Comparison of ENCODE assay signal across 19 cellular contexts in genomic region chr9:83800236-83801033, GRCh38. TPM values are rescaled to one million over a fixed set of nuclear protein-coding genes. Genes with fewer than 3 reads are reported as not detected.
A peak's percentile ranks its signal among the peaks of the same experiment; 100 is the strongest.
DNase-seq lines count a peak whose midpoint lies in the region; ATAC-seq, FAIRE-seq and TF ChIP-seq lines count a peak whose summit lies in the region.
"Had no signal": no experiment of that assay in that cellular context is flagged by ENCODE, and none has a peak within 500 bp of the region (broad histone marks: within the 10 kb centered on the region; RNA-seq: fewer than 3 reads in every experiment).

No MANE protein-coding gene starts in this region.

- no peak overlapping the region for H2BK120ac ChIP-seq in trophoblast cell (ENCODE audit: insufficient read depth, low read length, poor library complexity)

- ATAC-seq in HG03159 (IDR thresholded peaks at IDR 0.05; ENCODE audit: unreplicated experiment) = no peak
- ATAC-seq: A549 had no signal

- H3K4me1 ChIP-seq in OCI-LY7 (ENCODE audit: insufficient read depth, low read length, poor library complexity, severe bottlenecking) = peaks cover 9% of the 10 kb centered on the region
- no peaks in the 10 kb centered on the region for H3K4me1 ChIP-seq in trophoblast cell (ENCODE audit: control insufficient read depth in 1 of 2, insufficient read depth in 2 of 2, low read length in 2 of 2)

- H3K79me1 ChIP-seq in trophoblast cell (ENCODE audit: low read length) = no peaks in the 10 kb centered on the region

- no peak overlapping the region for H3K4ac ChIP-seq in trophoblast cell (ENCODE audit: low read depth, low read length)

- H4K91ac ChIP-seq in trophoblast cell (ENCODE audit: low read depth, low read length) = no peak overlapping the region

- no peak overlapping the region for H3K4me2 ChIP-seq in OCI-LY7 (ENCODE audit: low read length)
- no peak overlapping the region for H3K4me2 ChIP-seq in trophoblast cell (ENCODE audit: low read length)
- H3K4me2 ChIP-seq: A549 had no signal

- H3K36me3 ChIP-seq in OCI-LY7 (ENCODE audit: insufficient read depth, low read length) (peaks cover 3% of the 10 kb centered on the region; the same call in 1 of the 2 replicates), trophoblast cell (ENCODE audit: control insufficient read depth in 1 of 2, insufficient read depth in 2 of 2, low read length in 2 of 2) (no peaks in the 10 kb centered on the region)

- no peak overlapping the region for H4K8ac ChIP-seq in trophoblast cell (ENCODE audit: low read depth, low read length)

- CTCF ChIA-PET in OCI-LY7 (lab: Charles Lee; ENCODE audit: unreplicated experiment) = no interaction called here

- POLR2A ChIA-PET in OCI-LY7 (lab: Charles Lee) = no interaction called here

- H3K27me3 ChIP-seq in trophoblast cell (ENCODE audit: insufficient read depth, low read length) = no peaks in the 10 kb centered on the region

- H3K27ac ChIP-seq in OCI-LY7 (ENCODE audit: low read depth, low read length, poor library complexity, severe bottlenecking) (no peak overlapping the region), trophoblast cell (ENCODE audit: low read depth, low read length) (no peak overlapping the region)
- H3K27ac ChIP-seq: 22Rv1, A549, C4-2B had no signal

- FAIRE-seq in H54 (lab: Jason Lieb, UNC) = peak; percentile 15
- FAIRE-seq: A549, HTR-8/SVneo had no signal

- H3K23ac ChIP-seq in trophoblast cell (ENCODE audit: low read length) = no peak overlapping the region

- no peak overlapping the region for H4K12ac ChIP-seq in trophoblast cell (ENCODE audit: low read depth, low read length)

- H3K9ac ChIP-seq in trophoblast cell (ENCODE audit: low read length) = no peak overlapping the region

- intact Hi-C loops in OCI-LY7 (cut with micrococcal nuclease; ENCODE audit: unreplicated experiment) = no loop called here

- H3K14ac ChIP-seq in trophoblast cell (ENCODE audit: low read length) = no peak overlapping the region

- no peak overlapping the region for H2AK5ac ChIP-seq in trophoblast cell (ENCODE audit: low read length)

- no peak overlapping the region for H3K18ac ChIP-seq in trophoblast cell (ENCODE audit: low read length)

- no peak overlapping the region for H2BK5ac ChIP-seq in trophoblast cell (ENCODE audit: low read depth, low read length, poor library complexity)

- no peaks in the 10 kb centered on the region for H3K9me2 ChIP-seq in OCI-LY7 (ENCODE audit: insufficient read depth, low read length)

- H4K20me1 ChIP-seq in OCI-LY7 (ENCODE audit: insufficient read depth, low read length) = no peaks in the 10 kb centered on the region

- WGBS in trophoblast cell (ENCODE audit: extremely low coverage, insufficient coverage, insufficient read length) = no CpG with 5 or more reads among the region's 13 CpGs

- H3K79me2 ChIP-seq in OCI-LY7 (ENCODE audit: insufficient read depth, low read depth, low read length) = no peaks in the 10 kb centered on the region
- no peaks in the 10 kb centered on the region for H3K79me2 ChIP-seq in trophoblast cell (ENCODE audit: control insufficient read depth, insufficient read depth, low read length, poor library complexity)

- TF ChIP-seq POLR2A in H54 (IDR thresholded peaks at IDR 0.05; ENCODE audit: low read depth, low read length) = no peak

- H2AFZ ChIP-seq in OCI-LY7 (ENCODE audit: low read length) (no peak overlapping the region), trophoblast cell (ENCODE audit: insufficient read depth, low read length, poor library complexity) (no peak overlapping the region)

- no peak overlapping the region for H2BK12ac ChIP-seq in trophoblast cell (ENCODE audit: low read length)

- DNase-seq in NCI-H2171 treated with DMSO at 0.1 percent for 48 hours (lab: John Stamatoyannopoulos, UW) (peak; percentile 17), NCI-H2171 (lab: John Stamatoyannopoulos, UW) (no peak), H54 (ENCODE audit: insufficient read length, low spot score) (no peak), OCI-LY7 (ENCODE audit: low spot score) (peak; percentile 18), trophoblast cell (peak; percentile 62 to 82), amniotic stem cell (lab: John Stamatoyannopoulos, UW) (no peak), NCI-H446 treated with DMSO at 0.1 percent for 48 hours (lab: John Stamatoyannopoulos, UW) (no peak)
- DNase-seq: AML-193; CD4-positive, alpha-beta T cell; DMS79 treated with DMSO at 0.1 percent for 48 hours; EL; GOT3; H9; KG1 had no signal

- no peak overlapping the region for H3K4me3 ChIP-seq in OCI-LY7 (ENCODE audit: low read depth, low read length, poor library complexity, severe bottlenecking)
- no peak overlapping the region for H3K4me3 ChIP-seq in trophoblast cell (ENCODE audit: low read depth, low read length)
- H3K4me3 ChIP-seq: A549 had no signal

- H3K9me3 ChIP-seq in OCI-LY7 (ENCODE audit: low read length) (no peaks in the 10 kb centered on the region), trophoblast cell (ENCODE audit: insufficient read depth, low read depth, low read length) (no peaks in the 10 kb centered on the region)
- H3K9me3 ChIP-seq: A549 had no signal

- no peak for TF ChIP-seq CTCF in OCI-LY7 (conservative IDR thresholded peaks at IDR 0.05; ENCODE audit: low read length)

- BruUV-seq in OCI-LY7 (replicated peaks; lab: Mats Ljungman, UMichigan) = no TSS peak

RNA-seq across cellular contexts. Expression of gene GKAP1, which starts 17.1 kb away (rescaled TPM):
- total RNA-seq in OCI-LY7 (2014; rRNA removed; shearing (Covaris generic)) = 3.4 and 8.5 TPM in 2 replicates
- 8.6 and 12.4 TPM in 2 replicates for total RNA-seq in OCI-LY7 (2022)
- polyA plus RNA-seq in trophoblast cell (2013) = 1.2 TPM in 2 replicates

Comparison
In these comparisons a context has a peak if more than half of its experiments do, and no peak if none do; other contexts are left out.
1. DNase-seq: peak in NCI-H2171 treated with DMSO at 0.1 percent for 48 hours (single experiment), OCI-LY7 (single experiment) and trophoblast cell (2 of 2); none in NCI-H2171 (single experiment), H54 (single experiment), amniotic stem cell (single experiment) and NCI-H446 treated with DMSO at 0.1 percent for 48 hours (single experiment).